ENCODE assay signal across 22 cellular contexts in genomic region chr12:123902821-123903220, GRCh38.
A peak's percentile ranks its signal among the peaks of the same experiment; 100 is the strongest.
DNase-seq lines count a peak whose midpoint lies in the region; ATAC-seq and TF ChIP-seq lines count a peak whose summit lies in the region.
"Had no signal": no experiment of that assay in that cellular context is flagged by ENCODE, and none has a peak within 500 bp of the region (broad histone marks: within the 10 kb centered on the region; RNA-seq: fewer than 3 reads in every experiment).

No MANE protein-coding gene starts in this region.

- peak; percentile 34 for DNase-seq in RWPE2 (ENCODE audit: low spot score)
- DNase-seq in central memory CD8-positive, alpha-beta T cell (ENCODE audit: low spot score in 2 of 2): no peak
- DNase-seq in neuronal stem cell (ENCODE audit: low spot score): no peak
- peak; percentile 39 for DNase-seq in spleen
- DNase-seq in HAP-1 (ENCODE audit: low spot score in 2 of 2): no peak
- DNase-seq in SK-N-SH: no peak
- no peak for DNase-seq in pons (ENCODE audit: low spot score)
- DNase-seq: 8988T; ACHN; BE2C; C1 segment of cervical spinal cord; CD4-positive, alpha-beta memory T cell; CD4-positive, CD25-positive, alpha-beta regulatory T cell; CD8-positive, alpha-beta memory T cell; COR-L47; DMS 273 treated with DMSO at 0.1 percent for 48 hours; DMS153; DMS53; DMS79 treated with DMSO at 0.1 percent for 48 hours; GF-D8 had no signal

- peak overlapping the region; percentile 46 for H2BK12ac ChIP-seq in neuronal stem cell (ENCODE audit: low read length)

- H3K27me3 ChIP-seq in RWPE2 (ENCODE audit: insufficient read depth, poor library complexity, severe bottlenecking) (no peaks in the 10 kb centered on the region), neuronal stem cell (ENCODE audit: control insufficient read depth in 3 of 3, insufficient read depth in 3 of 3, low read depth in 1 of 3, low read length in 3 of 3) (peaks cover 0 to 2% (median 0%) of the 10 kb centered on the region in 3 experiments), spleen (replicated peaks in 1 of 7) (peaks cover 0 to 30% (median 0%) of the 10 kb centered on the region in 7 donors), HAP-1 (ENCODE audit: low read depth) (no peaks in the 10 kb centered on the region), SK-N-SH (ENCODE audit: insufficient read depth) (no peaks in the 10 kb centered on the region)
- H3K27me3 ChIP-seq: BE2C, BLaER1 had no signal

- no peak overlapping the region for H2BK5ac ChIP-seq in neuronal stem cell (ENCODE audit: low read length)

- no peak overlapping the region for H3K4me2 ChIP-seq in neuronal stem cell (ENCODE audit: insufficient read depth, low read length, poor library complexity, severe bottlenecking)
- no peak overlapping the region for H3K4me2 ChIP-seq in SK-N-SH
- H3K4me2 ChIP-seq: BLaER1 had no signal

- H3K4me1 ChIP-seq in RWPE2 (ENCODE audit: insufficient read depth, poor library complexity, severe bottlenecking) (no peaks in the 10 kb centered on the region), neuronal stem cell (ENCODE audit: control insufficient read depth in 2 of 2, insufficient read depth in 1 of 2, low read depth in 1 of 2, low read length in 2 of 2) (peaks cover 9 to 12% of the 10 kb centered on the region in 2 donors), spleen (peaks cover 0 to 11% (median 3%) of the 10 kb centered on the region in 6 donors), HAP-1 (no peaks in the 10 kb centered on the region), SK-N-SH (ENCODE audit: control insufficient read depth in 1 of 2, insufficient read depth in 2 of 2, low read depth in 1 of 2, low read length in 1 of 2) (no peaks in the 10 kb centered on the region; a peak in 1 of 4 replicates)
- H3K4me1 ChIP-seq: BE2C had no signal

- no peak for ATAC-seq in RWPE2 (ENCODE audit: low read depth)
- no peak for ATAC-seq in central memory CD8-positive, alpha-beta T cell (replicated peaks; ENCODE audit: extremely low read depth, poor library complexity, severe bottlenecking)

- H3K23ac ChIP-seq in neuronal stem cell (ENCODE audit: low read depth, low read length, poor library complexity): no peak overlapping the region

- POLR2A ChIA-PET in SK-N-SH (lab: Yijun Ruan, JAX): no interaction called here

- H3K36me3 ChIP-seq in RWPE2 (ENCODE audit: low read depth) (no peaks in the 10 kb centered on the region), neuronal stem cell (replicated peaks in 1 of 2; ENCODE audit: control insufficient read depth in 2 of 2, insufficient read depth in 2 of 2, low read length in 2 of 2) (no peaks in the 10 kb centered on the region), spleen (no peaks in the 10 kb centered on the region), HAP-1 (replicated peaks) (no peaks in the 10 kb centered on the region), SK-N-SH (replicated peaks in 1 of 2; ENCODE audit: control insufficient read depth in 1 of 2, insufficient read depth in 2 of 2, low read length in 1 of 2) (no peaks in the 10 kb centered on the region)
- H3K36me3 ChIP-seq: BE2C, BLaER1 had no signal

- H3K14ac ChIP-seq in neuronal stem cell (ENCODE audit: low read length): no peak overlapping the region

- intact Hi-C loops in spleen (cut with DNase I; ENCODE audit: low total_unique reads): no loop called here

- TF ChIP-seq EP300 in SK-N-SH (IDR thresholded peaks at IDR 0.05; ENCODE audit: borderline replicate concordance in 1 of 2, low read depth in 1 of 2, low read length in 1 of 2): no peak

- H3K9me3 ChIP-seq in RWPE2 (ENCODE audit: severe bottlenecking) (no peaks in the 10 kb centered on the region), neuronal stem cell (replicated peaks in 1 of 2; ENCODE audit: control insufficient read depth in 2 of 2, insufficient read depth in 1 of 2, low read depth in 1 of 2, low read length in 2 of 2) (peaks cover 0 to 3% of the 10 kb centered on the region in 2 donors), spleen (no peaks in the 10 kb centered on the region), HAP-1 (no peaks in the 10 kb centered on the region), SK-N-SH (no peaks in the 10 kb centered on the region)
- H3K9me3 ChIP-seq: BE2C, BLaER1 had no signal

- H3K27me3 Mint-ChIP-seq in central memory CD8-positive, alpha-beta T cell: peaks cover 64% of the 10 kb centered on the region
- H3K27me3 Mint-ChIP-seq: CD4-positive, CD25-positive, alpha-beta regulatory T cell had no signal

- H2BK120ac ChIP-seq in neuronal stem cell (ENCODE audit: low read depth, low read length): no peak overlapping the region

- no peak for TF ChIP-seq CTCF in RWPE2 (IDR thresholded peaks at IDR 0.05; ENCODE audit: poor library complexity, severe bottlenecking)
- TF ChIP-seq CTCF in spleen (IDR thresholded peaks at IDR 0.05 in 8 of 11, conservative IDR thresholded peaks at IDR 0.05 in 3 of 11): no peak
- TF ChIP-seq CTCF in SK-N-SH (IDR thresholded peaks at IDR 0.05): no peak

- in situ Hi-C loops in HAP-1 (cut with MboI; ENCODE audit: low sequenced_read_pairs): no loop called here

- H3K4me3 ChIP-seq in RWPE2 (ENCODE audit: severe bottlenecking): no peak overlapping the region
- no peak overlapping the region for H3K4me3 ChIP-seq in neuronal stem cell (ENCODE audit: low read length in 2 of 2)
- no peak overlapping the region for H3K4me3 ChIP-seq in spleen
- no peak overlapping the region for H3K4me3 ChIP-seq in HAP-1
- no peak overlapping the region for H3K4me3 ChIP-seq in SK-N-SH (ENCODE audit: low read depth in 2 of 2, low read length in 1 of 2)
- H3K4me3 ChIP-seq: BLaER1 had no signal

- no peak overlapping the region for H4K8ac ChIP-seq in neuronal stem cell (ENCODE audit: low read depth, low read length)

- no peaks in the 10 kb centered on the region for H3K79me2 ChIP-seq in SK-N-SH (ENCODE audit: insufficient read depth)

- H4K20me1 ChIP-seq in SK-N-SH (ENCODE audit: insufficient read depth): no peaks in the 10 kb centered on the region
- H4K20me1 ChIP-seq: BLaER1 had no signal

- peak overlapping the region; percentile 12 for H3K18ac ChIP-seq in neuronal stem cell (ENCODE audit: low read length)

- TF ChIP-seq POLR2A in spleen (IDR thresholded peaks at IDR 0.05): no peak

- H2AFZ ChIP-seq in neuronal stem cell (ENCODE audit: low read length): no peak overlapping the region
- no peak overlapping the region for H2AFZ ChIP-seq in SK-N-SH (ENCODE audit: low read depth)

- H3K9me2 ChIP-seq in SK-N-SH: no peaks in the 10 kb centered on the region

- peak overlapping the region; percentile 69 for H2BK15ac ChIP-seq in neuronal stem cell (ENCODE audit: low read length)

- H4K91ac ChIP-seq in neuronal stem cell (ENCODE audit: low read depth, low read length, poor library complexity): no peak overlapping the region

- H3K4me1 Mint-ChIP-seq in central memory CD8-positive, alpha-beta T cell: peaks cover 12% of the 10 kb centered on the region

- no CpG with 5 or more reads among the region's 13 CpGs for WGBS in neuronal stem cell (ENCODE audit: extremely low coverage in 2 of 2, insufficient read length in 2 of 2, insufficient replicate concordance in 1 of 2), 2 donors
- 85 to 97% (median 91%) methylated on average over 13 of the region's 13 CpGs for WGBS in spleen, 5 donors
- WGBS in SK-N-SH (ENCODE audit: low lambda C conversion rate): 84% methylated on average over 10 of the region's 13 CpGs

- H3K36me3 Mint-ChIP-seq in central memory CD8-positive, alpha-beta T cell (ENCODE audit: insufficient read depth): peaks cover 1% of the 10 kb centered on the region
- H3K36me3 Mint-ChIP-seq: CD14-positive monocyte; CD4-positive, alpha-beta memory T cell; CD8-positive, alpha-beta memory T cell had no signal

- no peaks in the 10 kb centered on the region for H3K9me3 Mint-ChIP-seq in central memory CD8-positive, alpha-beta T cell
- H3K9me3 Mint-ChIP-seq: CD4-positive, CD25-positive, alpha-beta regulatory T cell; CD8-positive, alpha-beta memory T cell had no signal

- H3K4ac ChIP-seq in neuronal stem cell (ENCODE audit: low read length): no peak overlapping the region

- H3K4me3 Mint-ChIP-seq in central memory CD8-positive, alpha-beta T cell: no peak overlapping the region
- H3K4me3 Mint-ChIP-seq: CD4-positive, alpha-beta memory T cell; CD4-positive, CD25-positive, alpha-beta regulatory T cell; CD8-positive, alpha-beta memory T cell had no signal

- H2AK5ac ChIP-seq in neuronal stem cell (ENCODE audit: low read depth, low read length): peak overlapping the region; percentile 69

- peaks cover 2% of the 10 kb centered on the region for H3K79me1 ChIP-seq in neuronal stem cell (ENCODE audit: low read depth, low read length)

- no peak overlapping the region for H3K9ac ChIP-seq in neuronal stem cell (ENCODE audit: low read depth, low read length, poor library complexity)
- no peak overlapping the region for H3K9ac ChIP-seq in SK-N-SH
- H3K9ac ChIP-seq: BLaER1 had no signal

- H3K27ac ChIP-seq in RWPE2 (ENCODE audit: poor library complexity, severe bottlenecking) (no peak overlapping the region), neuronal stem cell (replicated peaks; ENCODE audit: low read length) (no peak overlapping the region), spleen (no peak overlapping the region), SK-N-SH (ENCODE audit: low read depth in 2 of 2, low read length in 1 of 2) (no peak overlapping the region)
- H3K27ac ChIP-seq: BLaER1 had no signal

- H3F3A ChIP-seq in SK-N-SH (replicated peaks; ENCODE audit: insufficient read depth): no peaks in the 10 kb centered on the region

- TF ChIP-seq RAD21 in SK-N-SH (IDR thresholded peaks at IDR 0.05; ENCODE audit: low read length): no peak

- peak overlapping the region; percentile 64 for H3K27ac Mint-ChIP-seq in central memory CD8-positive, alpha-beta T cell (ENCODE audit: low read depth)
- H3K27ac Mint-ChIP-seq: CD14-positive monocyte; CD4-positive, alpha-beta memory T cell; CD4-positive, CD25-positive, alpha-beta regulatory T cell had no signal

- CTCF ChIA-PET in SK-N-SH (lab: Yijun Ruan, JAX): interaction anchor here (0.8 kb wide), 1 partner anchor 128 kb away, joined by 3 read pairs; no protein-coding TSS in a partner anchor

TF ChIP-seq in SK-N-SH, 30 proteins besides CTCF, POLR2A, EP300 and RAD21 (continues in another document):
- TF ChIP-seq TEAD4 (IDR thresholded peaks at IDR 0.05; ENCODE audit: borderline replicate concordance, insufficient read depth) (no peak), RXRA (IDR thresholded peaks at IDR 0.05; ENCODE audit: borderline replicate concordance, low read depth) (no peak), GATA2 (CRISPR knock-in tag; IDR thresholded peaks at IDR 0.05) (no peak), USF2 (IDR thresholded peaks at IDR 0.05; ENCODE audit: borderline replicate concordance, low read depth, low read length) (no peak)

Comparison
In these comparisons a context has a peak if more than half of its experiments do, and no peak if none do; other contexts are left out.
1. DNase-seq: peak in RWPE2 (single experiment) and spleen (single experiment); none in central memory CD8-positive, alpha-beta T cell (0 of 2), neuronal stem cell (single experiment), HAP-1 (0 of 2), SK-N-SH (single experiment) and pons (single experiment).